In the genomic region with DNA sequence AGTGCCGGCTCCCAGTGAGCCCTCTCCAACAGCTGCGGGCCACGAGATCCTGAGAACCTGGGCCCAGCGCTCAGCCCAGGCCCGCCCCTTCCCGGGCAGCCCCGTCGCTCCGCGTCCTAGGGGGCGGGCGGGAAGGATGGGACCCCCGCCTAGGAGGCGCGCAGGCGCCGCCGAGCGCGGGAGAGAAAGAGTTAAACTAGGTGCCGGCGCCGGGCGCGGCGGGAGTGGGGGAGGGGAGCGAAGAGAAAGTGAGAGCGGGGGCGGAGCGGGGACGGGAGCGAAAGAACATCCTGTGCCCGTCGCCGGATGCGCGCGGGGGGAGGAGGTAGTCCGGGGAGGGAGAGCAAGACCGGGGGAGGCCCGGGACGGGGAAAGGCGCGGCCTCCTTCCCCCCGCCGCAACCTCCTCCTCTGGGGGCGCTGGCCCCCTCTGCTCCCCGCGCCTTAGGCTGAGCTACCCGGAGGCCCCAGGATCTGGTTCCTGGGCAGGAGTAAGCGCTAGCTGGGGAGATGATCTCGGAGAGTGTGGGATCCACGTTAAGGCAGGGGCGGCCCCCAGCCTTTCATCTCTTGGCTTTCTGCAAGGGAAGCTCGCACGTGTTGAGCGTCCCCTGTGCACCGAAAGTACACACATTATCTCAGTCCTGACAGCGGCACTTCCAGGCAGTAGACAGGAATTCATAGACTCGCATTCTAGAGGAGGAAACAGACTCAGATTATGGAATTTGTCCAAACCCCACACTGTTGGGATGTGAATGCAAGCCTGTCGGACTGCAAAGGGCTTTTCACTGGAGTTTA, we compare ENCODE assay signal across 8 cellular contexts. TPM values are rescaled to one million over a fixed set of nuclear protein-coding genes. Genes with fewer than 3 reads are reported as not detected.
DNase-seq lines count a peak whose midpoint lies in the region; ATAC-seq and TF ChIP-seq lines count a peak whose summit lies in the region.

No MANE protein-coding gene starts in this region.

- H3K27ac Mint-ChIP-seq in chondrocyte (ENCODE audit: unreplicated experiment), result peak overlapping the region; percentile 98

- H3K9me3 Mint-ChIP-seq in chondrocyte (ENCODE audit: low read depth), result no peaks in the 10 kb centered on the region

- H3K27me3 Mint-ChIP-seq in chondrocyte (ENCODE audit: low read depth), result no peaks in the 10 kb centered on the region

- no peaks in the 10 kb centered on the region for H3K36me3 Mint-ChIP-seq in chondrocyte (ENCODE audit: low read depth)

- DNase-seq in A172 (ENCODE audit: low spot score), result peak; percentile 74
- peak; percentile 72 for DNase-seq in NCI-H2196 treated with DMSO at 0.1 percent for 48 hours (lab: John Stamatoyannopoulos, UW; ENCODE audit: unreplicated experiment)
- DNase-seq in activated CD4-positive, alpha-beta T cell treated with anti-CD3 and anti-CD28 coated beads for 24 hours (ENCODE audit: low read depth in 2 of 2), result peak; percentile 93 to 94
- DNase-seq in chondrocyte (ENCODE audit: low spot score), result peak; percentile 97
- peak; percentile 76 for DNase-seq in kidney tubule cell (ENCODE audit: low spot score)
- peak; percentile 91 to 95 for DNase-seq in stimulated activated CD4-positive, alpha-beta T cell treated with anti-CD3 and anti-CD28 coated beads, Interleukin-15, amount 100 ng/mL, for 48 hours (ENCODE audit: low read depth in 2 of 2)

- peak; percentile 52 for TF ChIP-seq CTCF in chondrocyte (IDR thresholded peaks at IDR 0.05)

- peak overlapping the region; percentile 80 for H3K4me3 Mint-ChIP-seq in chondrocyte (ENCODE audit: unreplicated experiment)

- H3K4me1 Mint-ChIP-seq in chondrocyte (ENCODE audit: low read depth), result peaks cover 69% of the 10 kb centered on the region

- ATAC-seq in GM18502 (IDR thresholded peaks at IDR 0.05; ENCODE audit: poor library complexity, unreplicated experiment), result peak; percentile 63
- peak; percentile 44 for ATAC-seq in HG02973 (IDR thresholded peaks at IDR 0.05; ENCODE audit: unreplicated experiment)

RNA-seq across cellular contexts. Expression of a gene that starts 4.9 kb away (rescaled TPM):
- 0.24 and 0.55 TPM in 2 replicates for total RNA-seq in A172 (2014; rRNA removed; shearing (Covaris generic))
- 1.8 to 1.9 TPM (median 1.8 TPM) in 3 replicates for total RNA-seq in chondrocyte

RNA-seq across cellular contexts. Expression of a gene that starts 43.2 kb away (rescaled TPM):
- total RNA-seq in A172 (2014; rRNA removed; shearing (Covaris generic)), result 8.3 TPM in 2 replicates
- total RNA-seq in chondrocyte, result 139 to 237 TPM (median 143 TPM) in 3 replicates

RNA-seq across cellular contexts. Expression of a gene that starts 44.5 kb away (rescaled TPM):
- 4.7 TPM in 1 of 2 replicates, not detected in the other for total RNA-seq in A172 (2014; rRNA removed; shearing (Covaris generic))
- not detected in 3 replicates for total RNA-seq in chondrocyte

RNA-seq across cellular contexts. Expression of a gene that starts 48.9 kb away (rescaled TPM):
- total RNA-seq in A172 (2014; rRNA removed; shearing (Covaris generic)), result not detected in 2 replicates
- not detected in 3 replicates for total RNA-seq in chondrocyte

Comparison
In these comparisons a context has a peak if more than half of its experiments do, and no peak if none do; other contexts are left out.
1. Peak in every context shown above with its lines: DNase-seq and ATAC-seq.
2. RNA of a gene that starts 43.2 kb away (total RNA-seq): 139 to 237 TPM in chondrocyte; 8.3 TPM in A172; every median in the first group is over 10 times any median in the second.